ENCODE assay signal across 1 cellular context in genomic region chr1:45883633-45884032, GRCh38.
TF ChIP-seq lines count a peak whose summit lies in the region.

No MANE protein-coding gene starts in this region.

TF ChIP-seq in SK-N-SH, 30 proteins besides CTCF, POLR2A, EP300 and RAD21 (continued from another document):
- TF ChIP-seq, protein P1, sequence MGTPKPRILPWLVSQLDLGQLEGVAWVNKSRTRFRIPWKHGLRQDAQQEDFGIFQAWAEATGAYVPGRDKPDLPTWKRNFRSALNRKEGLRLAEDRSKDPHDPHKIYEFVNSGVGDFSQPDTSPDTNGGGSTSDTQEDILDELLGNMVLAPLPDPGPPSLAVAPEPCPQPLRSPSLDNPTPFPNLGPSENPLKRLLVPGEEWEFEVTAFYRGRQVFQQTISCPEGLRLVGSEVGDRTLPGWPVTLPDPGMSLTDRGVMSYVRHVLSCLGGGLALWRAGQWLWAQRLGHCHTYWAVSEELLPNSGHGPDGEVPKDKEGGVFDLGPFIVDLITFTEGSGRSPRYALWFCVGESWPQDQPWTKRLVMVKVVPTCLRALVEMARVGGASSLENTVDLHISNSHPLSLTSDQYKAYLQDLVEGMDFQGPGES (IDR thresholded peaks at IDR 0.05; ENCODE audit: low read depth, low read length): no peak
- TF ChIP-seq MXI1 (IDR thresholded peaks at IDR 0.05; ENCODE audit: low read depth, low read length) (no peak), MEF2A (IDR thresholded peaks at IDR 0.05; ENCODE audit: borderline replicate concordance, low read depth) (no peak), JUND (IDR thresholded peaks at IDR 0.05) (peak; percentile 18; the same call in 1 of the 2 replicates), RFX5 (IDR thresholded peaks at IDR 0.05; ENCODE audit: low read length) (no peak), GABPA (IDR thresholded peaks at IDR 0.05; ENCODE audit: low read depth) (no peak), EZH2phosphoT487 (IDR thresholded peaks at IDR 0.05; ENCODE audit: borderline replicate concordance, low read depth) (no peak)
